In the genomic region with DNA sequence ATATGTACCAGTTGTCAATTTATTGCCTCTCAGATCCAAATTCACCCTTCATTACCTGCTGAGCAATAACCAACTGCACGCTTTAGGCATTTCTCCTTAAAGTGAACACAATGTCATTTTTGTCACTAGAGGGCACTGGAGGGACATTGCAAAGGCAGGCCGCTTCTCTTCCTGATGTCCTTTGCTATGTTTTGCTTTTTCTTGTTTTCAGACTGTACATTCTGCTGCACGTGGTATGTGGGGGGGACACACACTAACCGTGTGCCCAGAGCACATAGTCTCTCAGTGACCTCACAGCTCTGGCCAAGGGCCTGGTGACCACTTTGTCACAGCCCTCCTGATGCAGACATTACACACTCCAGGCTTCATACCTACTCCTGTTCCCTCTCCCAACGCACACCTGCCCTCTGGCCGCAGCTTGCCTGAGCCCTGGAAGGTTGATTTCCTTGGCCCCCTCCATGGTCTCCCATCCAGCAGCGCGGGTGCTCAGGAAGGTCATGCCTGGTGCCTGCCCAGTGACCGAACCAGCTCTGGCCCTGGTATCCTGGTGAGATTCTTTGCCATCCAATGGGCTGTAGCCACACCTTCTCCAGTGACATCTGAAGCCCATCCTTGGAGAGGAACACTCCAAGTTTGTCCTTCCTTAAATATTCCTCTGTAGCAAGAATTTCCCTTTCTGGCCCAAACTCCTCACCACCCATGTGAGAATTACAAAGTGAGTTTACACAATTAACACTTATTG, we compare ENCODE assay signal across 8 cellular contexts. TPM values are rescaled to one million over a fixed set of nuclear protein-coding genes. Genes with fewer than 3 reads are reported as not detected.
DNase-seq lines count a peak whose midpoint lies in the region; ATAC-seq and TF ChIP-seq lines count a peak whose summit lies in the region.

No MANE protein-coding gene starts in this region.

- no peak overlapping the region for H2AFZ ChIP-seq in OCI-LY1 (ENCODE audit: low read length)

- no peak overlapping the region for H3K4me3 Mint-ChIP-seq in activated naive CD8-positive, alpha-beta T cell treated with anti-CD3 and anti-CD28 coated beads, Interleukin-2, amount 50 U/mL, for 24 hours

- H3K9ac ChIP-seq in OCI-LY1 (ENCODE audit: low read length), result no peak overlapping the region

- H3K27me3 ChIP-seq in BE2C (peaks cover 3% of the 10 kb centered on the region), OCI-LY1 (ENCODE audit: insufficient read depth, low read length) (no peaks in the 10 kb centered on the region), psoas muscle (ENCODE audit: insufficient read depth in 3 of 3, low read length in 2 of 3) (peaks cover 0 to 2% (median 0%) of the 10 kb centered on the region in 3 donors)

- TF ChIP-seq CTCF in BE2C (IDR thresholded peaks at IDR 0.05; ENCODE audit: low read depth, low read length) (peak; percentile 92), HEK293 (tag by site-specific recombination; IDR thresholded peaks at IDR 0.05) (peak; percentile 43; the same call in 1 of the 2 replicates), OCI-LY1 (IDR thresholded peaks at IDR 0.05; ENCODE audit: low read length) (0 out of 2 replicates have a peak, but pooled peaks have one; percentile 23), epithelial cell of proximal tubule (conservative IDR thresholded peaks at IDR 0.05; ENCODE audit: low read depth, low read length) (peak; percentile 62), psoas muscle (IDR thresholded peaks at IDR 0.05) (peak; percentile 46)

- no peaks in the 10 kb centered on the region for H3K9me3 Mint-ChIP-seq in activated naive CD8-positive, alpha-beta T cell treated with anti-CD3 and anti-CD28 coated beads, Interleukin-2, amount 50 U/mL, for 24 hours

- 51 to 58% (median 55%) methylated on average over 9 of the region's 9 CpGs for WGBS in psoas muscle, 3 donors

- POLR2A ChIA-PET in HEK293 (lab: Yijun Ruan, JAX), result no interaction called here

- H3K4me1 Mint-ChIP-seq in activated naive CD8-positive, alpha-beta T cell treated with anti-CD3 and anti-CD28 coated beads, Interleukin-2, amount 50 U/mL, for 24 hours, result no peaks in the 10 kb centered on the region

- H3K36me3 ChIP-seq in BE2C (no peaks in the 10 kb centered on the region), HEK293 (ENCODE audit: control insufficient read depth in 2 of 2, insufficient read depth in 1 of 2, low read length in 2 of 2) (no peaks in the 10 kb centered on the region), OCI-LY1 (ENCODE audit: insufficient read depth, low read length) (no peaks in the 10 kb centered on the region), psoas muscle (ENCODE audit: insufficient read depth in 1 of 2, low read depth in 1 of 2) (no peaks in the 10 kb centered on the region)

- H3K27me3 Mint-ChIP-seq in activated naive CD8-positive, alpha-beta T cell treated with anti-CD3 and anti-CD28 coated beads, Interleukin-2, amount 50 U/mL, for 24 hours, result peaks cover 35% of the 10 kb centered on the region

- no peaks in the 10 kb centered on the region for H4K20me1 ChIP-seq in OCI-LY1 (ENCODE audit: insufficient read depth, low read length)

- no peak overlapping the region for H3K4me3 ChIP-seq in BE2C (ENCODE audit: low read depth, low read length)
- no peak overlapping the region for H3K4me3 ChIP-seq in HEK293 (ENCODE audit: low read depth, low read length)
- no peak overlapping the region for H3K4me3 ChIP-seq in OCI-LY1 (ENCODE audit: low read depth, low read length, poor library complexity, severe bottlenecking)
- no peak overlapping the region for H3K4me3 ChIP-seq in epithelial cell of proximal tubule (ENCODE audit: low read depth, low read length)
- H3K4me3 ChIP-seq in psoas muscle, result no peak overlapping the region

- H3K9me2 ChIP-seq in OCI-LY1 (ENCODE audit: low read depth, low read length), result no peaks in the 10 kb centered on the region

- intact Hi-C loops in psoas muscle (cut with DNase I), result loop anchor here (5.0 kb wide), 2 partner anchors 115 to 275 kb away; no protein-coding TSS in a partner anchor

- no peak overlapping the region for H3K4me2 ChIP-seq in OCI-LY1 (ENCODE audit: low read length)

- H3K4me1 ChIP-seq in BE2C, result no peaks in the 10 kb centered on the region
- H3K4me1 ChIP-seq in HEK293 (ENCODE audit: control insufficient read depth, insufficient read depth, low read length), result no peaks in the 10 kb centered on the region
- H3K4me1 ChIP-seq in OCI-LY1 (ENCODE audit: insufficient read depth, low read length, severe bottlenecking), result no peaks in the 10 kb centered on the region
- H3K4me1 ChIP-seq in psoas muscle, result no peaks in the 10 kb centered on the region

- H3K79me2 ChIP-seq in OCI-LY1 (ENCODE audit: insufficient read depth, low read length), result no peaks in the 10 kb centered on the region

- no peaks in the 10 kb centered on the region for H3K36me3 Mint-ChIP-seq in activated naive CD8-positive, alpha-beta T cell treated with anti-CD3 and anti-CD28 coated beads, Interleukin-2, amount 50 U/mL, for 24 hours (ENCODE audit: low read depth)

- no peak overlapping the region for H3K27ac ChIP-seq in HEK293 (ENCODE audit: extremely low read depth, low read depth, low read length)
- H3K27ac ChIP-seq in OCI-LY1 (ENCODE audit: low read depth, low read length, poor library complexity, severe bottlenecking), result no peak overlapping the region
- no peak overlapping the region for H3K27ac ChIP-seq in psoas muscle

- DNase-seq in BE2C (peak; percentile 46), epithelial cell of proximal tubule (ENCODE audit: low read depth) (no peak), psoas muscle (no peak), DMS114 treated with DMSO at 0.1 percent for 48 hours (lab: John Stamatoyannopoulos, UW; ENCODE audit: unreplicated experiment) (no peak)
- DNase-seq in activated CD8-positive, alpha-beta memory T cell treated with anti-CD3 and anti-CD28 coated beads, Interleukin-2, amount 50 U/mL, for 4 hours, result no peak
- DNase-seq in activated naive CD8-positive, alpha-beta T cell treated with anti-CD3 and anti-CD28 coated beads, Interleukin-2, amount 50 U/mL, for 24 hours, result no peak

- H3K9me3 ChIP-seq in BE2C (no peaks in the 10 kb centered on the region; the same call in 1 of the 2 replicates), HEK293 (ENCODE audit: control insufficient read depth, insufficient read depth, low read depth, low read length) (no peaks in the 10 kb centered on the region), OCI-LY1 (ENCODE audit: low read length) (no peaks in the 10 kb centered on the region), psoas muscle (no peaks in the 10 kb centered on the region)

- H3F3A ChIP-seq in OCI-LY1 (ENCODE audit: insufficient read depth, low read length), result no peaks in the 10 kb centered on the region

- no peak overlapping the region for H3K27ac Mint-ChIP-seq in activated naive CD8-positive, alpha-beta T cell treated with anti-CD3 and anti-CD28 coated beads, Interleukin-2, amount 50 U/mL, for 24 hours

- ATAC-seq in psoas muscle, result peak in 2 of 4 donors; percentile 41 to 42
- ATAC-seq in activated naive CD8-positive, alpha-beta T cell treated with anti-CD3 and anti-CD28 coated beads, Interleukin-2, amount 50 U/mL, for 24 hours, result no peak

- CTCF ChIA-PET in HEK293 (lab: Yijun Ruan, JAX), result interaction anchor here (0.6 to 4.9 kb wide), 35 partner anchors 8 to 1415 kb away, joined by 3 to 93 read pairs (median 3); no protein-coding TSS in a partner anchor

TF ChIP-seq in HEK293, 187 proteins besides CTCF, POLR2A, EP300 and RAD21:
- TF ChIP-seq ZNF704 (tag by site-specific recombination; IDR thresholded peaks at IDR 0.05) (no peak), KLF8 (tag by site-specific recombination; IDR thresholded peaks at IDR 0.05) (no peak), ZNF660 (tag by site-specific recombination; IDR thresholded peaks at IDR 0.05) (0 out of 2 replicates have a peak, but pooled peaks have one; percentile 64), SETDB1 (IDR thresholded peaks at IDR 0.05; ENCODE audit: insufficient read length, low read length) (peak; percentile 88), ZNF211 (tag by site-specific recombination; IDR thresholded peaks at IDR 0.05; ENCODE audit: low read depth) (0 out of 2 replicates have a peak, but pooled peaks have one; percentile 44), ZNF654 (tag by site-specific recombination; IDR thresholded peaks at IDR 0.05; ENCODE audit: low read depth) (peak; percentile 74), ZBTB17 (tag by site-specific recombination; IDR thresholded peaks at IDR 0.05) (peak; percentile 41; the same call in 1 of the 2 replicates), ZNF623 (tag by site-specific recombination; IDR thresholded peaks at IDR 0.05) (no peak), TRIM28 (IDR thresholded peaks at IDR 0.05; ENCODE audit: borderline replicate concordance, low read length) (peak; percentile 97; the same call in 1 of the 2 replicates)

RNA-seq across cellular contexts. Expression of gene MYO1H, which starts 39.9 kb away (rescaled TPM):
- not detected for polyA plus RNA-seq in BE2C (2012; ENCODE audit: insufficient read depth, insufficient read length, low read depth)
- total RNA-seq in epithelial cell of proximal tubule (not detected in 2 replicates), psoas muscle (under 1 TPM in 1 of 4 donors, not detected in 3; 0.10 TPM)
- not detected for polyA plus RNA-seq in psoas muscle

Comparison
In these comparisons a context has a peak if more than half of its experiments do, and no peak if none do; other contexts are left out.
1. CTCF ChIP-seq: peak in every context shown above with its lines; median percentile 92 in BE2C; 62 in epithelial cell of proximal tubule; 46 in psoas muscle; 43 in HEK293; 23 in OCI-LY1.